Comparison of ENCODE assay signal across 17 cellular contexts in genomic region chr3:127037021-127037400, GRCh38. TPM values are rescaled to one million over a fixed set of nuclear protein-coding genes. Genes with fewer than 3 reads are reported as not detected.
DNase-seq lines count a peak whose midpoint lies in the region; ATAC-seq and TF ChIP-seq lines count a peak whose summit lies in the region.
"Had no signal": no experiment of that assay in that cellular context is flagged by ENCODE, and none has a peak within 500 bp of the region (broad histone marks: within the 10 kb centered on the region; RNA-seq: fewer than 3 reads in every experiment).

No MANE protein-coding gene starts in this region.

- no peak overlapping the region for H2AFZ ChIP-seq in osteoblast (ENCODE audit: low read length)
- H2AFZ ChIP-seq: GM23248 had no signal

- no peak overlapping the region for H3K4me2 ChIP-seq in osteoblast (ENCODE audit: insufficient read depth, low read length)

- H3K27ac ChIP-seq in cingulate gyrus (ENCODE audit: low read depth, low read length) (peak overlapping the region; percentile 10), osteoblast (ENCODE audit: low read depth, low read length) (no peak overlapping the region), transverse colon (peak overlapping the region; percentile 67 to 83 (median 76))
- H3K27ac ChIP-seq: C4-2B, GM23248, HL-60 had no signal

- TF ChIP-seq CTCF in osteoblast (IDR thresholded peaks at IDR 0.05; ENCODE audit: extremely low read depth, low read depth, low read length) (no peak), transverse colon (IDR thresholded peaks at IDR 0.05) (no peak)

- peak; percentile 56 for DNase-seq in Right ventricle myocardium inferior (ENCODE audit: missing footprints)
- no peak for DNase-seq in Right ventricle myocardium superior
- peak; percentile 52 for DNase-seq in osteoblast (ENCODE audit: insufficient read length, low spot score, missing footprints)
- DNase-seq in transverse colon, result no peak
- DNase-seq in hepatic stellate cell (ENCODE audit: low spot score), result no peak
- DNase-seq in NCI-H146 treated with DMSO at 0.1 percent for 48 hours (lab: John Stamatoyannopoulos, UW; ENCODE audit: unreplicated experiment), result no peak
- no peak for DNase-seq in NCI-H82 (lab: John Stamatoyannopoulos, UW)
- DNase-seq: COR-L47, DMS53, GM23248, NCI-H1436, NCI-H345 had no signal

- ATAC-seq in Right ventricle myocardium inferior, result no peak
- no peak for ATAC-seq in Right ventricle myocardium superior (ENCODE audit: poor library complexity)
- ATAC-seq: GM12878 had no signal

- intact Hi-C loops in Right ventricle myocardium inferior (cut with DNase I) (no loop called here), Right ventricle myocardium superior (cut with DNase I) (no loop called here), transverse colon (cut with DNase I; ENCODE audit: low total_unique reads) (no loop called here)

- H3K4me3 ChIP-seq in osteoblast (ENCODE audit: insufficient read depth, low read length), result no peak overlapping the region
- no peak overlapping the region for H3K4me3 ChIP-seq in transverse colon
- H3K4me3 ChIP-seq: GM12878, GM23248, K562 had no signal

- in situ Hi-C loops in transverse colon (cut with MboI; ENCODE audit: low pct_ligation_motif_present in 1 of 4, low pct_unique_long_range_greater_than_20kb in 1 of 4, low sequenced_read_pairs in 3 of 4), result no loop called here

- peaks cover 10% of the 10 kb centered on the region for H3K4me1 ChIP-seq in osteoblast (ENCODE audit: insufficient read depth, low read length)
- peaks cover 17 to 27% (median 27%) of the 10 kb centered on the region in 4 donors for H3K4me1 ChIP-seq in transverse colon

- H3K27me3 ChIP-seq in osteoblast (ENCODE audit: insufficient read depth, low read length) (no peaks in the 10 kb centered on the region), transverse colon (no peaks in the 10 kb centered on the region)

- H4K20me1 ChIP-seq in osteoblast (ENCODE audit: insufficient read depth, low read length), result peaks cover 6% of the 10 kb centered on the region

- H3K9me3 ChIP-seq in osteoblast (ENCODE audit: low read depth, low read length) (no peaks in the 10 kb centered on the region), transverse colon (no peaks in the 10 kb centered on the region)

- 64 to 67% methylated on average over 7 to 16 of the region's 16 CpGs for WGBS in transverse colon (ENCODE audit: low coverage in 1 of 2), 2 donors

- H3K36me3 ChIP-seq in osteoblast (ENCODE audit: insufficient read depth, low read length), result peaks cover 17% of the 10 kb centered on the region
- peaks cover 0 to 7% (median 0%) of the 10 kb centered on the region in 4 donors for H3K36me3 ChIP-seq in transverse colon

- H3K79me2 ChIP-seq in osteoblast (ENCODE audit: insufficient read depth, low read length), result no peaks in the 10 kb centered on the region

- no peak for TF ChIP-seq POLR2A in transverse colon (IDR thresholded peaks at IDR 0.05)

- TF ChIP-seq EP300 in transverse colon (IDR thresholded peaks at IDR 0.05; ENCODE audit: low read depth), result no peak

RNA-seq across cellular contexts. Expression of gene PLXNA1, which starts 54.1 kb away (rescaled TPM):
- total RNA-seq in Right ventricle myocardium inferior (29.6 TPM), Right ventricle myocardium superior (23.2 TPM), osteoblast (91.3 and 107 TPM in 2 replicates), transverse colon (10 to 100 TPM; 20.8 to 56.7 (median 27.7) TPM)

Comparison
In these comparisons a context has a peak if more than half of its experiments do, and no peak if none do; other contexts are left out.
1. DNase-seq: peak in Right ventricle myocardium inferior (single experiment) and osteoblast (single experiment); none in Right ventricle myocardium superior (single experiment), transverse colon (single experiment), hepatic stellate cell (single experiment), NCI-H146 treated with DMSO at 0.1 percent for 48 hours (single experiment) and NCI-H82 (single experiment).